Comparison of ENCODE assay signal across 32 cellular contexts in genomic region chr10:29774475-29774874, GRCh38.
"Had no signal": no experiment of that assay in that cellular context is flagged by ENCODE, and none has a peak within 500 bp of the region (broad histone marks: within the 10 kb centered on the region; RNA-seq: fewer than 3 reads in every experiment).

No MANE protein-coding gene starts in this region.

- H3K36me3 ChIP-seq: adrenal gland, ascending aorta, brain microvascular endothelial cell, breast epithelium, cardiac muscle cell had no signal

- H3K4me3 ChIP-seq: adrenal gland, ascending aorta, body of pancreas, breast epithelium, cardiac muscle cell had no signal

- H3K27me3 ChIP-seq: adrenal gland, ascending aorta, body of pancreas, brain microvascular endothelial cell, breast epithelium, cardiac muscle cell had no signal

- H3K4me1 ChIP-seq: adrenal gland, body of pancreas, breast epithelium had no signal

- ATAC-seq: activated naive CD4-positive, alpha-beta T cell treated with anti-CD3 and anti-CD28 coated beads, Interleukin-2, amount 50 U/mL, for 72 hours; activated naive CD8-positive, alpha-beta T cell treated with anti-CD3 and anti-CD28 coated beads, Interleukin-2, amount 50 U/mL, for 24 hours; activated T-cell treated with anti-CD3 and anti-CD28 coated beads, Interleukin-2, amount 50 U/mL, for 4 hours; activated T-cell treated with anti-CD3 and anti-CD28 coated beads, Interleukin-2, amount 50 U/mL, for 72 hours; activated T-helper 17 cell treated with anti-CD3 and anti-CD28 coated beads, Interleukin-2, amount 50 U/mL, for 72 hours; body of pancreas had no signal

- H3K9me3 ChIP-seq: adrenal gland, ascending aorta, body of pancreas, breast epithelium had no signal

- DNase-seq: activated effector memory CD4-positive, alpha-beta T cell treated with anti-CD3 and anti-CD28 coated beads, Interleukin-2, amount 50 U/mL, for 16 hours; activated effector memory CD4-positive, alpha-beta T cell treated with Interleukin-2 at 50 U/mL for 16 hours; activated gamma-delta T cell; activated gamma-delta T cell treated with Interleukin-2 at 50 U/mL for 16 hours; activated naive CD4-positive, alpha-beta T cell; activated naive CD4-positive, alpha-beta T cell treated with anti-CD3 and anti-CD28 coated beads for 36 hours; activated naive CD4-positive, alpha-beta T cell treated with anti-CD3 and anti-CD28 coated beads, Interleukin-2, amount 10 ng/mL, durations not matched to agents 7 days and 5 days; activated naive CD4-positive, alpha-beta T cell treated with anti-CD3 and anti-CD28 coated beads, Interleukin-2, amount 50 U/mL, for 16 hours; activated naive CD4-positive, alpha-beta T cell treated with Interleukin-2 at 50 U/mL for 16 hours; activated naive CD8-positive, alpha-beta T cell treated with anti-CD3 and anti-CD28 coated beads for 36 hours; activated naive CD8-positive, alpha-beta T cell treated with anti-CD3 and anti-CD28 coated beads, Interleukin-2, amount 10 ng/mL, durations not matched to agents 7 days and 5 days; activated naive CD8-positive, alpha-beta T cell treated with anti-CD3 and anti-CD28 coated beads, Interleukin-2, amount 50 U/mL, for 24 hours; activated T-cell treated with anti-CD3 and anti-CD28 coated beads, Interleukin-2, amount 50 U/mL, for 1 hour; activated T-cell treated with anti-CD3 and anti-CD28 coated beads, Interleukin-2, amount 50 U/mL, for 24 hours; activated T-cell treated with anti-CD3 and anti-CD28 coated beads, Interleukin-2, amount 50 U/mL, for 4 hours; activated T-cell treated with anti-CD3 and anti-CD28 coated beads, Interleukin-2, amount 50 U/mL, for 48 hours; activated T-cell treated with anti-CD3 and anti-CD28 coated beads, Interleukin-2, amount 50 U/mL, for 72 hours; adrenal gland; amniotic stem cell; amygdala; anterior cingulate cortex; aorta; body of pancreas; brain microvascular endothelial cell; caudate nucleus; central memory CD4-positive, alpha-beta T cell; cerebellar nuclear complex had no signal

- H3K27ac ChIP-seq: adrenal gland, ascending aorta, body of pancreas, brain microvascular endothelial cell, breast epithelium, cardiac muscle cell had no signal
